Comparison of ENCODE assay signal across 15 cellular contexts in the genomic region with DNA sequence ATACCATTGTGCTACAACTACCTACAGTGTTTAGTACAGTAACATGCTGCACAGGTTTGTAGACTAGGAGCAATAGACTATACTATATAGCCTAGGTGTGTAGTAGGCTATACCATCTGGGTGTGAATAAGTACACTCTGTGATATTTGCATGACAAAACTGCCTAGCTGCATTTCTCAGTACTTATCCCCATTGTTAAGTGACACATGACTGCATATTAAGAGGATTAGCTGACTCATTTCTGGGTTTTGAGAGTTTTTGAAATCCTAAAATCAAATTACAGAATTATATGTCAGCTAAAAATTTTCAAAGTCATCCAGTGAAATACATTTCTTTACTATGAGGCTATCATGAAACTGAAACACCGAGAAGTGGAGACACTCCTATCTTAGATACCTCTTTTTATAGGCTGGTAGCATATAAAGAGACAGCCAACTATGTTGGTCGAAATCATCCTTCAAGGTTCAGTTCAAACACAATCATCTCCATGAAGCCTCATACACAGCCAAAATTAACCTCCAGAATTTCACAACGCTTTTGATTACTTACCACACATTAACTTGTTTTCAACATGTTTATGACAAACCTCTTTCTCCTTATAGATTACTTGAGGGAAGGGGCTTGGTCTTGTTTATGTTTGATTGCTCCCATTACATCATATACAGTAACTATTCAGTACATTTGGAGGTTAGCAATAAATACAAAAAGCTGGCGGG.
DNase-seq lines count a peak whose midpoint lies in the region; ATAC-seq, FAIRE-seq and TF ChIP-seq lines count a peak whose summit lies in the region.
"Had no signal": no experiment of that assay in that cellular context is flagged by ENCODE, and none has a peak within 500 bp of the region (broad histone marks: within the 10 kb centered on the region; RNA-seq: fewer than 3 reads in every experiment).

No MANE protein-coding gene starts in this region.

- H2AFZ ChIP-seq in MM.1S (ENCODE audit: low read length) (0 out of 2 replicates have a peak overlapping the region, but pooled peaks have one; percentile 24), smooth muscle cell (ENCODE audit: low read depth) (no peak overlapping the region)

- CTCF ChIA-PET in activated CD4-positive, alpha-beta T cell treated with anti-CD3 and anti-CD28 coated beads for 36 hours (lab: Charles Lee) = interaction anchor here (0.5 to 1.4 kb wide), 3 partner anchors 33 to 495 kb away, joined by 3 to 4 read pairs (median 4); no protein-coding TSS in a partner anchor

- no peaks in the 10 kb centered on the region for H3K9me3 Mint-ChIP-seq in activated CD4-positive, alpha-beta T cell treated with anti-CD3 and anti-CD28 coated beads for 36 hours (ENCODE audit: low read depth)
- H3K9me3 Mint-ChIP-seq: activated naive CD4-positive, alpha-beta T cell treated with anti-CD3 and anti-CD28 coated beads, Interleukin-2, amount 10 ng/mL, durations not matched to agents 7 days and 5 days had no signal

- peaks cover 12% of the 10 kb centered on the region for H3F3A ChIP-seq in MM.1S (ENCODE audit: insufficient read depth, low read length)
- peaks cover 4% of the 10 kb centered on the region for H3F3A ChIP-seq in smooth muscle cell (ENCODE audit: low read depth)

- FAIRE-seq in GM12892 (lab: Jason Lieb, UNC) = no peak

- POLR2A ChIA-PET in activated CD4-positive, alpha-beta T cell treated with anti-CD3 and anti-CD28 coated beads for 36 hours (lab: Charles Lee) = no interaction called here

- H3K27me3 Mint-ChIP-seq in activated CD4-positive, alpha-beta T cell treated with anti-CD3 and anti-CD28 coated beads for 36 hours = no peaks in the 10 kb centered on the region
- H3K27me3 Mint-ChIP-seq: activated naive CD4-positive, alpha-beta T cell treated with anti-CD3 and anti-CD28 coated beads, Interleukin-2, amount 10 ng/mL, durations not matched to agents 7 days and 5 days had no signal

- DNase-seq in activated CD4-positive, alpha-beta T cell treated with anti-CD3 and anti-CD28 coated beads for 36 hours = no peak
- no peak for DNase-seq in activated CD4-positive, alpha-beta T cell treated with anti-CD3 and anti-CD28 coated beads for 48 hours
- DNase-seq in MM.1S = peak; percentile 85
- no peak for DNase-seq in smooth muscle cell (lab: John Stamatoyannopoulos, UW; ENCODE audit: unreplicated experiment)
- no peak for DNase-seq in NCI-H187 treated with DMSO at 0.1 percent for 48 hours (lab: John Stamatoyannopoulos, UW)
- DNase-seq in GM12892 (ENCODE audit: insufficient read length) = no peak
- no peak for DNase-seq in stimulated activated CD4-positive, alpha-beta T cell treated with anti-CD3 and anti-CD28 coated beads, Interleukin-4, amount 100 ng/mL, for 1 hour
- DNase-seq: activated naive CD4-positive, alpha-beta T cell treated with anti-CD3 and anti-CD28 coated beads, Interleukin-2, amount 10 ng/mL, durations not matched to agents 7 days and 5 days; KG1; NCI-H187; NCI-H774; SJCRH30; testis had no signal

- H3K4me3 Mint-ChIP-seq in activated CD4-positive, alpha-beta T cell treated with anti-CD3 and anti-CD28 coated beads for 36 hours = no peak overlapping the region
- H3K4me3 Mint-ChIP-seq: activated naive CD4-positive, alpha-beta T cell treated with anti-CD3 and anti-CD28 coated beads, Interleukin-2, amount 10 ng/mL, durations not matched to agents 7 days and 5 days had no signal

- H3K4me1 Mint-ChIP-seq in activated CD4-positive, alpha-beta T cell treated with anti-CD3 and anti-CD28 coated beads for 36 hours = peaks cover 17% of the 10 kb centered on the region
- H3K4me1 Mint-ChIP-seq: activated naive CD4-positive, alpha-beta T cell treated with anti-CD3 and anti-CD28 coated beads, Interleukin-2, amount 10 ng/mL, durations not matched to agents 7 days and 5 days had no signal

- H3K4me1 ChIP-seq in MM.1S (ENCODE audit: low read length) (peaks cover 16% of the 10 kb centered on the region), smooth muscle cell (ENCODE audit: low read depth) (no peaks in the 10 kb centered on the region)
- H3K4me1 ChIP-seq: testis had no signal

- H3K9me3 ChIP-seq in MM.1S (replicated peaks; ENCODE audit: insufficient read depth, low read length) (no peaks in the 10 kb centered on the region), smooth muscle cell (replicated peaks; ENCODE audit: low read depth) (no peaks in the 10 kb centered on the region)
- H3K9me3 ChIP-seq: SJCRH30, testis had no signal

- peak overlapping the region; percentile 31; the same call in 1 of the 2 replicates for H3K4me2 ChIP-seq in MM.1S (ENCODE audit: low read depth, low read length)
- no peak overlapping the region for H3K4me2 ChIP-seq in smooth muscle cell

- H3K27me3 ChIP-seq in MM.1S (replicated peaks; ENCODE audit: insufficient read depth, low read length) (no peaks in the 10 kb centered on the region), smooth muscle cell (ENCODE audit: low read depth) (no peaks in the 10 kb centered on the region)
- H3K27me3 ChIP-seq: SJCRH30, testis had no signal

- peaks cover 3% of the 10 kb centered on the region for H3K36me3 Mint-ChIP-seq in activated CD4-positive, alpha-beta T cell treated with anti-CD3 and anti-CD28 coated beads for 36 hours (ENCODE audit: low read depth)
- H3K36me3 Mint-ChIP-seq: activated naive CD4-positive, alpha-beta T cell treated with anti-CD3 and anti-CD28 coated beads, Interleukin-2, amount 10 ng/mL, durations not matched to agents 7 days and 5 days had no signal

- no peaks in the 10 kb centered on the region for H3K36me3 ChIP-seq in MM.1S (replicated peaks; ENCODE audit: insufficient read depth, low read length)
- H3K36me3 ChIP-seq in smooth muscle cell (ENCODE audit: low read depth) = no peaks in the 10 kb centered on the region
- H3K36me3 ChIP-seq: SJCRH30 had no signal

- no peak overlapping the region for H3K27ac Mint-ChIP-seq in activated CD4-positive, alpha-beta T cell treated with anti-CD3 and anti-CD28 coated beads for 36 hours
- H3K27ac Mint-ChIP-seq: activated naive CD4-positive, alpha-beta T cell treated with anti-CD3 and anti-CD28 coated beads, Interleukin-2, amount 10 ng/mL, durations not matched to agents 7 days and 5 days had no signal

- peak; percentile 93 for ATAC-seq in activated CD4-positive, alpha-beta T cell treated with anti-CD3 and anti-CD28 coated beads for 36 hours

- H4K20me1 ChIP-seq in MM.1S (ENCODE audit: insufficient read depth, low read length) (no peaks in the 10 kb centered on the region), smooth muscle cell (ENCODE audit: low read depth) (no peaks in the 10 kb centered on the region)

- intact Hi-C loops in activated CD4-positive, alpha-beta T cell treated with anti-CD3 and anti-CD28 coated beads for 36 hours (cut with DNase I, micrococcal nuclease) = loop anchor here in 1 of 2 experiments (5.0 kb wide), 1 partner anchor 58 kb away; no protein-coding TSS in a partner anchor

- TF ChIP-seq CTCF in MM.1S (IDR thresholded peaks at IDR 0.05; ENCODE audit: low read length) (no peak), smooth muscle cell (IDR thresholded peaks at IDR 0.05; ENCODE audit: borderline replicate concordance, insufficient read depth, poor library complexity, severe bottlenecking) (no peak)

- no peaks in the 10 kb centered on the region for H3K9me2 ChIP-seq in MM.1S (replicated peaks; ENCODE audit: insufficient read depth, low read length)

- H3K9ac ChIP-seq in MM.1S (ENCODE audit: low read length) (no peak overlapping the region), smooth muscle cell (ENCODE audit: low read depth) (no peak overlapping the region)

- WGBS in smooth muscle cell (ENCODE audit: low lambda C conversion rate) = 94% methylated on average over 4 of the region's 4 CpGs

- no peaks in the 10 kb centered on the region for H3K79me2 ChIP-seq in MM.1S (ENCODE audit: low read length)
- peaks cover 6% of the 10 kb centered on the region for H3K79me2 ChIP-seq in smooth muscle cell (ENCODE audit: low read depth)

- H3K27ac ChIP-seq in MM.1S (ENCODE audit: low read length) = peak overlapping the region; percentile 55; the same call in 1 of the 2 replicates
- H3K27ac ChIP-seq in cingulate gyrus (ENCODE audit: low read depth, low read length) = peak overlapping the region; percentile 30
- peak overlapping the region; percentile 24 for H3K27ac ChIP-seq in smooth muscle cell (ENCODE audit: low read depth)
- H3K27ac ChIP-seq: testis had no signal

- TF ChIP-seq POLR2A in GM12892 (IDR thresholded peaks at IDR 0.05; ENCODE audit: low read depth, low read length) = no peak

- H3K4me3 ChIP-seq in MM.1S (ENCODE audit: low read length) (no peak overlapping the region), smooth muscle cell (no peak overlapping the region)
- H3K4me3 ChIP-seq: lung, SJCRH30, testis had no signal
